ENCODE assay signal across 4 cellular contexts in the genomic region with DNA sequence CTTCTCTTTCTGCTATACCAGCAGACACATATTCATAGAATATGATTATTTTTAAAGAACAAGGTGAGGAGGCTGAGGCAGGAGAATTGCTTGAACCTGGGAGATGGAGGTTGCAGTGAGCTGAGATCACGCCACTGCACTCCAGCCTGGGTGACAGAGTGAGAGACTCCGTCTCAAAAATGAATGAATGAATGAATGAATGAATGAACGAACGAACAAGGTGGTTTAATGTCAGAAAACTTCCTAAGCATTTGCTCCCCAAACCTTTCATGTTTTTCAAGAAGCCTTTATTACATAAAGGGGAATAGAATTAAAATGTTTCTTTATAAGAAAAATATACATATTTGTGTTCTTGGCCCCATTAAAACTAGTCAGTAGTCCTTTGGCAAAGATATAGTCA. TPM values are rescaled to one million over a fixed set of nuclear protein-coding genes. Genes with fewer than 3 reads are reported as not detected.
DNase-seq lines count a peak whose midpoint lies in the region; ATAC-seq, FAIRE-seq and TF ChIP-seq lines count a peak whose summit lies in the region.
"Not testable (repeated sequence)": the region's sequence is repeated elsewhere in the genome, so short reads cannot be mapped to it uniquely, and the experiment has no call there.

No MANE protein-coding gene starts in this region.

- intact Hi-C loops in GM12878 (cut with micrococcal nuclease; ENCODE audit: unreplicated experiment); K562 (cut with micrococcal nuclease); HepG2 (cut with micrococcal nuclease; ENCODE audit: unreplicated experiment): not testable (repeated sequence)

- not testable (repeated sequence) for H3K9me3 ChIP-seq in GM12878 (replicated peaks; ENCODE audit: control insufficient read depth, insufficient read depth, low read length); K562 (replicated peaks; ENCODE audit: control insufficient read depth, insufficient read depth, low read depth, low read length); HepG2 (ENCODE audit: low read length)

- in situ Hi-C loops in GM12878 (cut with MboI); K562 (cut with MboI); HepG2 (cut with HindIII; ENCODE audit: extremely low pct_ligation_motif_present, low pct_unique_long_range_greater_than_20kb): not testable (repeated sequence)

- ATAC-seq in GM12878, K562, HepG2: not testable (repeated sequence)

- H2AFZ ChIP-seq in GM12878 (ENCODE audit: control insufficient read depth, low read depth, low read length); K562 (ENCODE audit: low read depth, low read length); HepG2 (ENCODE audit: low read length): not testable (repeated sequence)

- H3K4me2 ChIP-seq in GM12878 (ENCODE audit: control insufficient read depth, insufficient read depth); K562 (ENCODE audit: insufficient read depth, low read length); HepG2 (ENCODE audit: low read depth, low read length): not testable (repeated sequence)

- not testable (repeated sequence) for TF ChIP-seq POLR2A in GM12878 (IDR thresholded peaks at IDR 0.05; ENCODE audit: low read depth, low read length); K562 (conservative IDR thresholded peaks at IDR 0.05); HepG2 (IDR thresholded peaks at IDR 0.05; ENCODE audit: insufficient read depth in 1 of 2, low read depth in 2 of 2, low read length in 2 of 2)

- POLR2A ChIA-PET in GM12878 (lab: Charles Lee): not testable (repeated sequence)
- POLR2A ChIA-PET in K562 (lab: Yijun Ruan, JAX) (interaction anchor here (2.7 kb wide), 1 partner anchor 10 kb away, joined by 9 read pairs; no protein-coding TSS in a partner anchor), HepG2 (lab: Yijun Ruan, JAX) (interaction anchor here (1.5 kb wide), 1 partner anchor 10 kb away, joined by 3 read pairs; no protein-coding TSS in a partner anchor)

- DNase-seq in GM12878 (ENCODE audit: low read depth, low spot score); K562 (ENCODE audit: extremely low read depth in 1 of 4, low spot score in 3 of 4); HepG2 (ENCODE audit: low spot score): not testable (repeated sequence)

- not testable (repeated sequence) for TF ChIP-seq CTCF in GM12878 (IDR thresholded peaks at IDR 0.05 in 2 of 3, conservative IDR thresholded peaks at IDR 0.05 in 1 of 3; ENCODE audit: control insufficient read depth in 2 of 3, extremely low read depth in 1 of 3, insufficient read depth in 1 of 3, low read depth in 3 of 3, low read length in 3 of 3); K562 (IDR thresholded peaks at IDR 0.05 in 2 of 3, conservative IDR thresholded peaks at IDR 0.05 in 1 of 3; ENCODE audit: insufficient read depth in 2 of 3, low read depth in 1 of 3, low read length in 3 of 3); HepG2 (CRISPR knock-in tag; IDR thresholded peaks at IDR 0.05)

- H3K4me3 ChIP-seq in GM12878; K562; HepG2 (replicated peaks in 1 of 3; ENCODE audit: insufficient read depth in 1 of 3, low read depth in 2 of 3, low read length in 3 of 3): not testable (repeated sequence)

- not testable (repeated sequence) for H3K27ac ChIP-seq in GM12878 (ENCODE audit: control insufficient read depth, insufficient read depth); K562 (ENCODE audit: extremely low read depth, low read depth, low read length); HepG2 (ENCODE audit: extremely low read length, insufficient read depth, low read length)

- H3K36me3 ChIP-seq in GM12878 (ENCODE audit: control insufficient read depth in 2 of 2, insufficient read depth in 2 of 2, low read length in 1 of 2): not testable (repeated sequence)
- H3K36me3 ChIP-seq in K562 (ENCODE audit: control insufficient read depth, insufficient read depth, low read length): peaks cover 27% of the 10 kb centered on the region
- peaks cover 0 to 11% of the 10 kb centered on the region in 2 experiments; a peak in 2 of 5 replicates for H3K36me3 ChIP-seq in HepG2 (replicated peaks in 1 of 2; ENCODE audit: control insufficient read depth in 1 of 2, insufficient read depth in 2 of 2, low read length in 2 of 2)

- CTCF ChIA-PET in GM12878 (lab: Yijun Ruan, JAX): interaction anchor here (0.6 kb wide), 2 partner anchors 21 to 285 kb away, joined by 3 to 4 read pairs; no protein-coding TSS in a partner anchor
- CTCF ChIA-PET in K562 (lab: Yijun Ruan, JAX; ENCODE audit: low intra/inter-chr PET ratio); HepG2 (lab: Yijun Ruan, JAX; ENCODE audit: low intra/inter-chr PET ratio, low total read pairs): not testable (repeated sequence)

- H3K4me1 ChIP-seq in GM12878 (ENCODE audit: control insufficient read depth, insufficient read depth, low read length); K562 (replicated peaks in 1 of 2; ENCODE audit: control insufficient read depth in 2 of 2, insufficient read depth in 2 of 2, low read length in 2 of 2); HepG2 (ENCODE audit: insufficient read depth, low read length): not testable (repeated sequence)

- BruUV-seq in GM12878 (replicated peaks; lab: Mats Ljungman, UMichigan); K562 (replicated peaks; lab: Mats Ljungman, UMichigan); HepG2 (replicated peaks; lab: Mats Ljungman, UMichigan): not testable (repeated sequence)

- not testable (repeated sequence) for H3K9ac ChIP-seq in GM12878 (ENCODE audit: control insufficient read depth, insufficient read depth, low read length); K562 (ENCODE audit: insufficient read depth in 1 of 2, low read depth in 2 of 2, low read length in 2 of 2); HepG2 (ENCODE audit: insufficient read depth, low read depth, low read length)

- not testable (repeated sequence) for TF ChIP-seq RAD21 in GM12878 (IDR thresholded peaks at IDR 0.05; ENCODE audit: insufficient read depth, low read depth, low read length); K562 (CRISPR knock-in tag; conservative IDR thresholded peaks at IDR 0.05 in 1 of 2, IDR thresholded peaks at IDR 0.05 in 1 of 2); HepG2 (CRISPR knock-in tag; IDR thresholded peaks at IDR 0.05)

- RAD21 ChIA-PET in GM12878 (lab: Charles Lee; ENCODE audit: unreplicated experiment): not testable (repeated sequence)

- FAIRE-seq in GM12878 (lab: Jason Lieb, UNC); K562 (lab: Jason Lieb, UNC); HepG2 (lab: Jason Lieb, UNC): not testable (repeated sequence)
- peak; percentile 60 for FAIRE-seq in colon (lab: Jason Lieb, UNC)

- 84% methylated on average over 4 of the region's 4 CpGs for WGBS in GM12878 (ENCODE audit: insufficient coverage, insufficient replicate concordance, low lambda C conversion rate, missing lambda C conversion rate)
- WGBS in K562 (ENCODE audit: insufficient coverage, low coverage, missing lambda C conversion rate): 69% methylated on average over 4 of the region's 4 CpGs
- 89% methylated on average over 4 of the region's 4 CpGs for WGBS in HepG2 (ENCODE audit: low lambda C conversion rate)

- not testable (repeated sequence) for TF ChIP-seq EP300 in GM12878 (IDR thresholded peaks at IDR 0.05; ENCODE audit: borderline replicate concordance in 1 of 2, control insufficient read depth in 1 of 2, low read depth in 2 of 2, low read length in 2 of 2); K562 (IDR thresholded peaks at IDR 0.05; ENCODE audit: low read length); HepG2 (IDR thresholded peaks at IDR 0.05; ENCODE audit: low read depth in 2 of 2, low read length in 2 of 2); HepG2 (CRISPR knock-in tag; IDR thresholded peaks at IDR 0.05; ENCODE audit: borderline replicate concordance)

- SMC1A ChIA-PET in GM12878 (lab: Charles Lee; ENCODE audit: uncharacterized antibody, unreplicated experiment): not testable (repeated sequence)

- not testable (repeated sequence) for H3K9me1 ChIP-seq in K562 (ENCODE audit: control insufficient read depth, insufficient read depth, low read length)

- not testable (repeated sequence) for H3K27me3 ChIP-seq in GM12878 (replicated peaks in 1 of 2; ENCODE audit: control insufficient read depth in 2 of 2, insufficient read depth in 2 of 2, low read length in 1 of 2); K562 (ENCODE audit: control insufficient read depth in 2 of 2, insufficient read depth in 2 of 2, low read length in 2 of 2); HepG2 (ENCODE audit: control insufficient read depth in 1 of 2, insufficient read depth in 2 of 2, low read length in 2 of 2)

- not testable (repeated sequence) for H4K20me1 ChIP-seq in GM12878 (ENCODE audit: control insufficient read depth, insufficient read depth); K562 (replicated peaks; ENCODE audit: control insufficient read depth, insufficient read depth, low read length); HepG2 (ENCODE audit: insufficient read depth, low read length)

- H3K79me2 ChIP-seq in GM12878 (ENCODE audit: control insufficient read depth, insufficient read depth, low read length); K562 (ENCODE audit: control insufficient read depth, insufficient read depth, low read length); HepG2 (ENCODE audit: insufficient read depth, low read length): not testable (repeated sequence)

RNA-seq across cellular contexts. Expression of gene TXLNG, which starts 24.8 kb away (rescaled TPM):
- total RNA-seq in GM12878 (2013; cell fraction: nucleolus; rRNA removed): 23.7 and 24.1 TPM in 2 replicates
- total RNA-seq in GM12878 (2014; rRNA removed) (18.9 and 20.5 TPM in 2 replicates), GM12878 (2014; rRNA removed; fragmentation: Illumina TruSeq; extraction: Trizol) (27.5 and 29.5 TPM in 2 replicates), GM12878 (2021) (19.7 and 20.1 TPM in 2 replicates), K562 (2014; rRNA removed) (23.7 and 23.8 TPM in 2 replicates), K562 (2014; rRNA removed; fragmentation: Illumina TruSeq; extraction: Trizol) (35.8 and 38.9 TPM in 2 replicates), K562 (2015; rRNA removed; fragmentation: Illumina TruSeq; extraction: Trizol) (30.5 and 32.1 TPM in 2 replicates), K562 (2021) (27.1 and 27.9 TPM in 2 replicates), HepG2 (2016; rRNA removed; fragmentation: Illumina TruSeq; extraction: Trizol) (13.1 and 17.8 TPM in 2 replicates)
- polyA plus RNA-seq in GM12878 (2011; ENCODE audit: low read depth): 9.9 TPM
- polyA plus RNA-seq in GM12878 (2011; rRNA removed) (40.7 and 46.2 TPM in 2 replicates), GM12878 (2014; fragmentation: Illumina TruSeq; extraction: Trizol) (33.4 and 40.9 TPM in 2 replicates), GM12878 (2014; fragmentation: Nextera tagmentation; extraction: Ambion mirVana) (10 to 100 TPM in 1 of 2 experiments, 1 to 10 TPM in 1; 9.9 to 13.2 TPM), GM12878 (2014; rRNA removed) (20.9 and 25.6 TPM in 2 replicates), GM12878 (2016; fragmentation: Nextera tagmentation; extraction: Ambion mirVana) (10 to 100 TPM; 17.6 to 17.8 TPM), K562 (2011; rRNA removed) (27.3 and 41.4 TPM in 2 replicates), K562 (2014; fragmentation: Illumina TruSeq; extraction: Trizol) (36.6 and 47.0 TPM in 2 replicates), K562 (2014; fragmentation: Nextera tagmentation; extraction: Ambion mirVana) (10 to 100 TPM; 13.1 to 21.4 TPM), K562 (2014; rRNA removed) (31.6 TPM in 2 replicates), HepG2 (2011; rRNA removed) (13.4 and 15.5 TPM in 2 replicates)
- polyA plus RNA-seq in GM12878 (2011; cell fraction: cytosol; rRNA removed): 16.9 and 20.0 TPM in 2 replicates
- polyA plus RNA-seq in GM12878 (2011; cell fraction: nucleus; rRNA removed): 35.0 and 35.4 TPM in 2 replicates
- 13.8 and 14.7 TPM in 2 replicates for polyA plus RNA-seq in GM12878 (2012)
- 13.5 and 17.5 TPM in 2 replicates for polyA minus RNA-seq in GM12878 (2011; rRNA and poly(A)+ RNA removed)
- 6.8 and 9.8 TPM in 2 replicates for polyA minus RNA-seq in GM12878 (2011; cell fraction: cytosol; rRNA and poly(A)+ RNA removed)
- 6.2 and 9.4 TPM in 2 replicates for polyA minus RNA-seq in GM12878 (2011; cell fraction: nucleus; rRNA and poly(A)+ RNA removed)
- total RNA-seq in K562 (2011; cell fraction: chromatin; rRNA removed; ENCODE audit: low replicate concordance): 10.2 and 35.1 TPM in 2 replicates
- 6.0 and 10.1 TPM in 2 replicates for total RNA-seq in K562 (2011; cell fraction: nucleolus; rRNA removed)
- 18.3 and 28.6 TPM in 2 replicates for total RNA-seq in K562 (2011; cell fraction: nucleoplasm; rRNA removed)
- 10.5 and 17.0 TPM in 2 replicates for polyA plus RNA-seq in K562 (2011; cell fraction: cytosol; rRNA removed)
- 27.6 and 31.8 TPM in 2 replicates for polyA plus RNA-seq in K562 (2011; cell fraction: nucleus; rRNA removed)
- polyA plus RNA-seq in K562 (2012): 17.5 and 21.7 TPM in 2 replicates
- polyA minus RNA-seq in K562 (2011; rRNA and poly(A)+ RNA removed): 21.9 and 27.9 TPM in 2 replicates
- polyA minus RNA-seq in K562 (2011; cell fraction: cytosol; rRNA and poly(A)+ RNA removed): 7.4 and 12.7 TPM in 2 replicates
- polyA minus RNA-seq in K562 (2011; cell fraction: nucleus; rRNA and poly(A)+ RNA removed): 7.1 and 10.2 TPM in 2 replicates
- 1.6 and 2.4 TPM in 2 replicates for total RNA-seq in HepG2 (2016; cell fraction: cytosol; rRNA removed; fragmentation: Illumina TruSeq; extraction: Trizol; ENCODE audit: low read depth)
- 13.0 and 18.0 TPM in 2 replicates for total RNA-seq in HepG2 (2016; cell fraction: insoluble cytoplasmic fraction; rRNA removed; fragmentation: Illumina TruSeq; extraction: Trizol)
- total RNA-seq in HepG2 (2016; cell fraction: membrane; rRNA removed; fragmentation: Illumina TruSeq; extraction: Trizol): 6.0 and 6.6 TPM in 2 replicates
- total RNA-seq in HepG2 (2016; cell fraction: nucleus; rRNA removed; fragmentation: Illumina TruSeq; extraction: Trizol): 9.1 and 10.1 TPM in 2 replicates
- 6.4 and 10.9 TPM in 2 replicates for polyA plus RNA-seq in HepG2 (2011; cell fraction: cytosol; rRNA removed)
- polyA plus RNA-seq in HepG2 (2011; cell fraction: nucleus; rRNA removed): 7.6 and 12.0 TPM in 2 replicates
- polyA plus RNA-seq in HepG2 (2012): 11.8 and 13.5 TPM in 2 replicates
- 0.61 and 0.70 TPM in 2 replicates for polyA plus RNA-seq in HepG2 (2016; cell fraction: cytosol; fragmentation: Illumina TruSeq; extraction: Trizol; ENCODE audit: low read depth)
- 18.7 and 19.3 TPM in 2 replicates for polyA plus RNA-seq in HepG2 (2016; cell fraction: insoluble cytoplasmic fraction; fragmentation: Illumina TruSeq; extraction: Trizol; ENCODE audit: low read depth)
- 2.4 and 3.2 TPM in 2 replicates for polyA plus RNA-seq in HepG2 (2016; cell fraction: membrane; fragmentation: Illumina TruSeq; extraction: Trizol; ENCODE audit: low read depth)
- 18.0 and 18.4 TPM in 2 replicates for polyA plus RNA-seq in HepG2 (2016; cell fraction: nucleus; fragmentation: Illumina TruSeq; extraction: Trizol; ENCODE audit: insufficient read depth, low read depth)
- 5.1 and 21.6 TPM in 2 replicates for polyA minus RNA-seq in HepG2 (2011; rRNA and poly(A)+ RNA removed; ENCODE audit: low replicate concordance)
- 6.6 and 8.6 TPM in 2 replicates for polyA minus RNA-seq in HepG2 (2011; cell fraction: cytosol; rRNA and poly(A)+ RNA removed)
- 8.1 and 11.6 TPM in 2 replicates for polyA minus RNA-seq in HepG2 (2011; cell fraction: nucleus; rRNA and poly(A)+ RNA removed)

RNA-seq across cellular contexts. Expression of gene SYAP1, which starts 42.1 kb away (rescaled TPM):
- 12.6 and 13.9 TPM in 2 replicates for total RNA-seq in GM12878 (2013; cell fraction: nucleolus; rRNA removed)
- total RNA-seq in GM12878 (2014; rRNA removed): 20.7 and 23.1 TPM in 2 replicates
- 20.9 and 22.1 TPM in 2 replicates for total RNA-seq in GM12878 (2014; rRNA removed; fragmentation: Illumina TruSeq; extraction: Trizol)
- 17.6 and 20.3 TPM in 2 replicates for total RNA-seq in GM12878 (2021)
- polyA plus RNA-seq in GM12878 (2011; ENCODE audit: low read depth): 4.9 TPM
- polyA plus RNA-seq in GM12878 (2011; rRNA removed): 11.5 and 16.7 TPM in 2 replicates
- polyA plus RNA-seq in GM12878 (2011; cell fraction: cytosol; rRNA removed): 7.7 and 7.9 TPM in 2 replicates
- 3.1 and 3.3 TPM in 2 replicates for polyA plus RNA-seq in GM12878 (2011; cell fraction: nucleus; rRNA removed)
- polyA plus RNA-seq in GM12878 (2012): 9.0 and 9.8 TPM in 2 replicates
- 11.3 and 13.6 TPM in 2 replicates for polyA plus RNA-seq in GM12878 (2014; fragmentation: Illumina TruSeq; extraction: Trizol)
- polyA plus RNA-seq in GM12878 (2014; fragmentation: Nextera tagmentation; extraction: Ambion mirVana): 1 to 10 TPM; 5.9 to 6.1 TPM
- polyA plus RNA-seq in GM12878 (2014; rRNA removed): 14.8 and 15.1 TPM in 2 replicates
- polyA plus RNA-seq in GM12878 (2016; fragmentation: Nextera tagmentation; extraction: Ambion mirVana): 10 to 100 TPM; 29.2 to 29.9 TPM
- polyA minus RNA-seq in GM12878 (2011; rRNA and poly(A)+ RNA removed): 9.9 and 10.0 TPM in 2 replicates
- polyA minus RNA-seq in GM12878 (2011; cell fraction: cytosol; rRNA and poly(A)+ RNA removed): 5.3 and 6.8 TPM in 2 replicates
- 2.7 and 5.3 TPM in 2 replicates for polyA minus RNA-seq in GM12878 (2011; cell fraction: nucleus; rRNA and poly(A)+ RNA removed)
- 13.0 and 16.8 TPM in 2 replicates for total RNA-seq in K562 (2011; cell fraction: chromatin; rRNA removed; ENCODE audit: low replicate concordance)
- 6.3 and 7.5 TPM in 2 replicates for total RNA-seq in K562 (2011; cell fraction: nucleolus; rRNA removed)
- 8.1 and 15.3 TPM in 2 replicates for total RNA-seq in K562 (2011; cell fraction: nucleoplasm; rRNA removed)
- total RNA-seq in K562 (2014; rRNA removed): 35.3 and 39.9 TPM in 2 replicates
- 31.6 and 38.9 TPM in 2 replicates for total RNA-seq in K562 (2014; rRNA removed; fragmentation: Illumina TruSeq; extraction: Trizol)
- 32.6 and 34.4 TPM in 2 replicates for total RNA-seq in K562 (2015; rRNA removed; fragmentation: Illumina TruSeq; extraction: Trizol)
- 26.0 and 31.5 TPM in 2 replicates for total RNA-seq in K562 (2021)
- 11.8 and 13.7 TPM in 2 replicates for polyA plus RNA-seq in K562 (2011; rRNA removed)
- 5.8 and 9.3 TPM in 2 replicates for polyA plus RNA-seq in K562 (2011; cell fraction: cytosol; rRNA removed)
- polyA plus RNA-seq in K562 (2011; cell fraction: nucleus; rRNA removed): 3.7 and 3.9 TPM in 2 replicates
- polyA plus RNA-seq in K562 (2012): 18.5 and 20.3 TPM in 2 replicates
- 20.3 and 21.3 TPM in 2 replicates for polyA plus RNA-seq in K562 (2014; fragmentation: Illumina TruSeq; extraction: Trizol)
- 1 to 10 TPM; 5.7 to 6.8 TPM for polyA plus RNA-seq in K562 (2014; fragmentation: Nextera tagmentation; extraction: Ambion mirVana)
- 27.5 and 27.6 TPM in 2 replicates for polyA plus RNA-seq in K562 (2014; rRNA removed)
- 20.4 and 23.5 TPM in 2 replicates for polyA minus RNA-seq in K562 (2011; rRNA and poly(A)+ RNA removed)
- 9.0 and 10.1 TPM in 2 replicates for polyA minus RNA-seq in K562 (2011; cell fraction: cytosol; rRNA and poly(A)+ RNA removed)
- 4.3 and 8.3 TPM in 2 replicates for polyA minus RNA-seq in K562 (2011; cell fraction: nucleus; rRNA and poly(A)+ RNA removed)
- total RNA-seq in HepG2 (2016; rRNA removed; fragmentation: Illumina TruSeq; extraction: Trizol): 18.5 and 25.3 TPM in 2 replicates
- total RNA-seq in HepG2 (2016; cell fraction: cytosol; rRNA removed; fragmentation: Illumina TruSeq; extraction: Trizol; ENCODE audit: low read depth): 1.8 and 2.4 TPM in 2 replicates
- 17.7 and 30.0 TPM in 2 replicates for total RNA-seq in HepG2 (2016; cell fraction: insoluble cytoplasmic fraction; rRNA removed; fragmentation: Illumina TruSeq; extraction: Trizol)
- 6.9 and 7.3 TPM in 2 replicates for total RNA-seq in HepG2 (2016; cell fraction: membrane; rRNA removed; fragmentation: Illumina TruSeq; extraction: Trizol)
- total RNA-seq in HepG2 (2016; cell fraction: nucleus; rRNA removed; fragmentation: Illumina TruSeq; extraction: Trizol): 10.0 and 11.8 TPM in 2 replicates
- polyA plus RNA-seq in HepG2 (2011; rRNA removed): 4.3 and 4.9 TPM in 2 replicates
- polyA plus RNA-seq in HepG2 (2011; cell fraction: cytosol; rRNA removed): 4.1 and 4.7 TPM in 2 replicates
- polyA plus RNA-seq in HepG2 (2011; cell fraction: nucleus; rRNA removed): 1.4 and 2.1 TPM in 2 replicates
- 9.0 and 13.4 TPM in 2 replicates for polyA plus RNA-seq in HepG2 (2012)
- polyA plus RNA-seq in HepG2 (2016; cell fraction: cytosol; fragmentation: Illumina TruSeq; extraction: Trizol; ENCODE audit: low read depth): 2.0 and 2.2 TPM in 2 replicates
- polyA plus RNA-seq in HepG2 (2016; cell fraction: insoluble cytoplasmic fraction; fragmentation: Illumina TruSeq; extraction: Trizol; ENCODE audit: low read depth): 29.4 TPM in 2 replicates
- polyA plus RNA-seq in HepG2 (2016; cell fraction: membrane; fragmentation: Illumina TruSeq; extraction: Trizol; ENCODE audit: low read depth): 4.6 and 4.9 TPM in 2 replicates
- polyA plus RNA-seq in HepG2 (2016; cell fraction: nucleus; fragmentation: Illumina TruSeq; extraction: Trizol; ENCODE audit: insufficient read depth, low read depth): 10.1 and 12.0 TPM in 2 replicates
- 3.2 and 10.1 TPM in 2 replicates for polyA minus RNA-seq in HepG2 (2011; rRNA and poly(A)+ RNA removed; ENCODE audit: low replicate concordance)
- 3.6 and 4.2 TPM in 2 replicates for polyA minus RNA-seq in HepG2 (2011; cell fraction: cytosol; rRNA and poly(A)+ RNA removed)
- 5.7 and 5.9 TPM in 2 replicates for polyA minus RNA-seq in HepG2 (2011; cell fraction: nucleus; rRNA and poly(A)+ RNA removed)

RNA-seq across cellular contexts. Expression of gene CTPS2, which starts 49.0 kb away (rescaled TPM):
- total RNA-seq in GM12878 (2013; cell fraction: nucleolus; rRNA removed): 51.7 and 54.8 TPM in 2 replicates
- 15.4 and 18.6 TPM in 2 replicates for total RNA-seq in GM12878 (2014; rRNA removed)
- total RNA-seq in GM12878 (2014; rRNA removed; fragmentation: Illumina TruSeq; extraction: Trizol): 17.6 and 17.8 TPM in 2 replicates
- 13.3 and 14.9 TPM in 2 replicates for total RNA-seq in GM12878 (2021)
- 6.3 TPM for polyA plus RNA-seq in GM12878 (2011; ENCODE audit: low read depth)
- polyA plus RNA-seq in GM12878 (2011; rRNA removed): 16.9 and 23.3 TPM in 2 replicates
- 7.4 and 9.1 TPM in 2 replicates for polyA plus RNA-seq in GM12878 (2011; cell fraction: cytosol; rRNA removed)
- polyA plus RNA-seq in GM12878 (2011; cell fraction: nucleus; rRNA removed): 11.1 and 12.1 TPM in 2 replicates
- 6.1 and 8.4 TPM in 2 replicates for polyA plus RNA-seq in GM12878 (2012)
- polyA plus RNA-seq in GM12878 (2014; fragmentation: Illumina TruSeq; extraction: Trizol): 15.0 and 19.2 TPM in 2 replicates
- polyA plus RNA-seq in GM12878 (2014; fragmentation: Nextera tagmentation; extraction: Ambion mirVana): 1 to 10 TPM; 5.9 to 7.7 TPM
- 11.5 and 11.8 TPM in 2 replicates for polyA plus RNA-seq in GM12878 (2014; rRNA removed)
- polyA plus RNA-seq in GM12878 (2016; fragmentation: Nextera tagmentation; extraction: Ambion mirVana): 10 to 100 TPM; 11.9 to 13.5 TPM
- polyA minus RNA-seq in GM12878 (2011; rRNA and poly(A)+ RNA removed): 18.9 and 20.1 TPM in 2 replicates
- polyA minus RNA-seq in GM12878 (2011; cell fraction: cytosol; rRNA and poly(A)+ RNA removed): 5.1 and 7.9 TPM in 2 replicates
- polyA minus RNA-seq in GM12878 (2011; cell fraction: nucleus; rRNA and poly(A)+ RNA removed): 9.6 and 12.4 TPM in 2 replicates
- total RNA-seq in K562 (2011; cell fraction: chromatin; rRNA removed; ENCODE audit: low replicate concordance): 23.6 and 36.1 TPM in 2 replicates
- 12.7 and 13.6 TPM in 2 replicates for total RNA-seq in K562 (2011; cell fraction: nucleolus; rRNA removed)
- 23.6 and 24.4 TPM in 2 replicates for total RNA-seq in K562 (2011; cell fraction: nucleoplasm; rRNA removed)
- total RNA-seq in K562 (2014; rRNA removed): 12.7 and 15.8 TPM in 2 replicates
- 17.6 and 19.3 TPM in 2 replicates for total RNA-seq in K562 (2014; rRNA removed; fragmentation: Illumina TruSeq; extraction: Trizol)
- total RNA-seq in K562 (2015; rRNA removed; fragmentation: Illumina TruSeq; extraction: Trizol): 18.5 and 19.5 TPM in 2 replicates
- total RNA-seq in K562 (2021): 13.9 and 14.1 TPM in 2 replicates
- polyA plus RNA-seq in K562 (2011; rRNA removed): 13.4 and 18.2 TPM in 2 replicates
- 5.6 and 9.3 TPM in 2 replicates for polyA plus RNA-seq in K562 (2011; cell fraction: cytosol; rRNA removed)
- 8.3 and 10.2 TPM in 2 replicates for polyA plus RNA-seq in K562 (2011; cell fraction: nucleus; rRNA removed)
- polyA plus RNA-seq in K562 (2012): 11.8 and 16.0 TPM in 2 replicates
- 12.6 and 14.8 TPM in 2 replicates for polyA plus RNA-seq in K562 (2014; fragmentation: Illumina TruSeq; extraction: Trizol)
- 1 to 10 TPM; 5.4 to 6.6 TPM for polyA plus RNA-seq in K562 (2014; fragmentation: Nextera tagmentation; extraction: Ambion mirVana)
- polyA plus RNA-seq in K562 (2014; rRNA removed): 9.8 and 12.3 TPM in 2 replicates
- polyA minus RNA-seq in K562 (2011; rRNA and poly(A)+ RNA removed): 30.5 and 30.7 TPM in 2 replicates
- polyA minus RNA-seq in K562 (2011; cell fraction: cytosol; rRNA and poly(A)+ RNA removed): 9.7 and 13.1 TPM in 2 replicates
- polyA minus RNA-seq in K562 (2011; cell fraction: nucleus; rRNA and poly(A)+ RNA removed): 7.5 and 14.2 TPM in 2 replicates
- 26.1 and 32.2 TPM in 2 replicates for total RNA-seq in HepG2 (2016; rRNA removed; fragmentation: Illumina TruSeq; extraction: Trizol)
- total RNA-seq in HepG2 (2016; cell fraction: cytosol; rRNA removed; fragmentation: Illumina TruSeq; extraction: Trizol; ENCODE audit: low read depth): 5.7 and 7.5 TPM in 2 replicates
- 23.8 and 33.8 TPM in 2 replicates for total RNA-seq in HepG2 (2016; cell fraction: insoluble cytoplasmic fraction; rRNA removed; fragmentation: Illumina TruSeq; extraction: Trizol)
- 10.1 and 10.8 TPM in 2 replicates for total RNA-seq in HepG2 (2016; cell fraction: membrane; rRNA removed; fragmentation: Illumina TruSeq; extraction: Trizol)
- 23.4 and 23.8 TPM in 2 replicates for total RNA-seq in HepG2 (2016; cell fraction: nucleus; rRNA removed; fragmentation: Illumina TruSeq; extraction: Trizol)
- polyA plus RNA-seq in HepG2 (2011; rRNA removed): 8.3 and 10.3 TPM in 2 replicates
- polyA plus RNA-seq in HepG2 (2011; cell fraction: cytosol; rRNA removed): 5.8 and 7.1 TPM in 2 replicates
- 7.3 and 8.8 TPM in 2 replicates for polyA plus RNA-seq in HepG2 (2011; cell fraction: nucleus; rRNA removed)
- 11.7 and 14.7 TPM in 2 replicates for polyA plus RNA-seq in HepG2 (2012)
- polyA plus RNA-seq in HepG2 (2016; cell fraction: cytosol; fragmentation: Illumina TruSeq; extraction: Trizol; ENCODE audit: low read depth): 2.5 TPM in 2 replicates
- 26.9 and 27.1 TPM in 2 replicates for polyA plus RNA-seq in HepG2 (2016; cell fraction: insoluble cytoplasmic fraction; fragmentation: Illumina TruSeq; extraction: Trizol; ENCODE audit: low read depth)
- 6.7 and 8.0 TPM in 2 replicates for polyA plus RNA-seq in HepG2 (2016; cell fraction: membrane; fragmentation: Illumina TruSeq; extraction: Trizol; ENCODE audit: low read depth)
- polyA plus RNA-seq in HepG2 (2016; cell fraction: nucleus; fragmentation: Illumina TruSeq; extraction: Trizol; ENCODE audit: insufficient read depth, low read depth): 34.0 and 40.8 TPM in 2 replicates
- polyA minus RNA-seq in HepG2 (2011; rRNA and poly(A)+ RNA removed; ENCODE audit: low replicate concordance): 10.5 and 22.3 TPM in 2 replicates
- 11.4 and 11.9 TPM in 2 replicates for polyA minus RNA-seq in HepG2 (2011; cell fraction: cytosol; rRNA and poly(A)+ RNA removed)
- 21.0 and 28.7 TPM in 2 replicates for polyA minus RNA-seq in HepG2 (2011; cell fraction: nucleus; rRNA and poly(A)+ RNA removed)
